ENCODE assay signal across 8 cellular contexts in the genomic region with DNA sequence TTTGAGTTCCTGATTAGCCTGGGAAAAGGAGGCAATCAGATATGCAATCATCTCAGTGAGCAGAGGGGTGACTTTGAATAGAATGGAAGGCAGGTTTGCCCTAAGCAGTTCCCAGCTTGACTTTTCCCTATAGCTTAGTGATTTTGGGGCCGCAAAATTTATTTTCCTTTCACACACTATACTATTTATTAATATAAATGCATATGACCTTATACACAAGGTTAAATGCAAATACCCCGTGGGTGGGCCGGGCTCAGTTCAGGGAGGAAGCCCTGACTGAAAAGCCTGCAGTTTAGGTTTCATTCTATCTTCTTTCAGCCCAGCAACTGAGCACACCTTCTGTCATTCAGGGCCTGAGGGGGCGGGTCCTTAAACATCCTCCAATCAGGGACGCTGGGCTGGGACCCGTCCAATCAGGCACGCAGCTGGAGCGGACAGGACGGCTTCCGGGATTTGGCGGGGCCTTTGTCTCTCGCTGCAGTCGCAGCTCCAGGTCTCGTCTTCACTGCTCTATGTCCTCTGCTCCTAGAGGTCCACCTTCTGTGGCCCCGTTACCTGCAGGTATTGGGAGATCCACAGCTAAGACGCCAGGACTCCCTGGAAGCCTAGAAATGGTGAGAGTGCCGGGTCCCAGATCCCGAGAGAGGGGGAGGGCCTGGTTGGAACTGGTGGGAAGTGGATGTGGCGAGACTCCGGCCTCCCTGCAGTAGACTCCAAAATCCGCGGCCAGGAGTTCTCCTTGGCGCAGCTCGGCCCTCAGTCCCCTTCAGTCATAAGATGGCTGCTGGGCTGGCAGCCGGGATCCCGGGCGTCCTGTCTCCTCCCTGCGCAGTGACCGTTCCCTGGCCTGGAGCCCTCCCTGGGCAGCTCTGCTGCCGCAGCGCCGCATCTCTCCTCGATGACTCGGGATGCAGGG. TPM values are rescaled to one million over a fixed set of nuclear protein-coding genes. Genes with fewer than 3 reads are reported as not detected.
DNase-seq lines count a peak whose midpoint lies in the region; ATAC-seq and TF ChIP-seq lines count a peak whose summit lies in the region.

A gene (plus strand): TSS at position 468 of the 916 bp plus-strand sequence. CDS start 45 bp downstream, at position 513.

- H2AFZ ChIP-seq in DND-41 (ENCODE audit: low read depth, low read length) = peak within 1 kb of the TSS; percentile 94
- peak within 1 kb of the TSS; percentile 97 for H2AFZ ChIP-seq in fibroblast of lung (ENCODE audit: low read length)

- peaks cover 4% of the 10 kb centered on the region; the same call in 1 of the 2 replicates for H4K20me1 ChIP-seq in DND-41 (ENCODE audit: insufficient read depth, low read length)
- H4K20me1 ChIP-seq in fibroblast of lung (ENCODE audit: control insufficient read depth, extremely low read depth, insufficient read depth, low read length) = no peaks in the 10 kb centered on the region

- H3K27ac ChIP-seq in DND-41 (ENCODE audit: low read length) = peak within 1 kb of the TSS; percentile 94
- H3K27ac ChIP-seq in KOPT-K1 (ENCODE audit: low read depth, low read length, poor library complexity, severe bottlenecking) = peak within 1 kb of the TSS; percentile 87
- H3K27ac ChIP-seq in Peyer's patch = peak within 1 kb of the TSS in 3 of 4 donors; percentile 49 to 71 (median 70)
- H3K27ac ChIP-seq in fibroblast of lung (ENCODE audit: insufficient read depth, low read length) = peak within 1 kb of the TSS; percentile 91

- peak within 1 kb of the TSS; percentile 57 to 87 for H3K4me3 ChIP-seq in DND-41 (ENCODE audit: low read depth in 1 of 2, low read length in 2 of 2)
- peak within 1 kb of the TSS; percentile 64 to 81 (median 73) for H3K4me3 ChIP-seq in Peyer's patch
- H3K4me3 ChIP-seq in fibroblast of lung (replicated peaks in 1 of 4; ENCODE audit: control extremely low read depth in 1 of 4, insufficient read depth in 1 of 4, low read depth in 3 of 4, low read length in 4 of 4) = peak within 1 kb of the TSS; percentile 84 to 97 (median 90)

- H3K4me3 Mint-ChIP-seq in naive thymus-derived CD8-positive, alpha-beta T cell = peak within 1 kb of the TSS; percentile 93 to 98 (median 96)
- peak within 1 kb of the TSS; percentile 91 to 95 for H3K4me3 Mint-ChIP-seq in stimulated activated naive B cell treated with anti-CD40 and anti-IgM and Interleukin-4, amounts not matched to agents 10 μg/mL and 1 μg/mL and 100 μg/mL, for 72 hours

- H3K9me3 ChIP-seq in DND-41 (ENCODE audit: insufficient read depth, low read length, severe bottlenecking) = no peaks in the 10 kb centered on the region
- H3K9me3 ChIP-seq in KOPT-K1 (ENCODE audit: insufficient read depth, low read length, poor library complexity, severe bottlenecking) = peaks cover 29% of the 10 kb centered on the region
- H3K9me3 ChIP-seq in Peyer's patch = no peaks in the 10 kb centered on the region
- H3K9me3 ChIP-seq in fibroblast of lung (ENCODE audit: control insufficient read depth, insufficient read depth, low read depth, low read length) = no peaks in the 10 kb centered on the region

- H3K36me3 ChIP-seq in DND-41 (ENCODE audit: insufficient read depth, low read length) (peaks cover 17% of the 10 kb centered on the region), KOPT-K1 (ENCODE audit: insufficient read depth, low read length) (peaks cover 30% of the 10 kb centered on the region), Peyer's patch (no peaks in the 10 kb centered on the region), fibroblast of lung (ENCODE audit: control insufficient read depth, insufficient read depth, low read length) (no peaks in the 10 kb centered on the region)

- H3K9ac ChIP-seq in DND-41 (ENCODE audit: low read depth, low read length) (peak within 1 kb of the TSS; percentile 89), fibroblast of lung (ENCODE audit: insufficient read depth, low read length) (peak within 1 kb of the TSS; percentile 84)

- peak; percentile 38 to 54 for TF ChIP-seq POLR2A in Peyer's patch (IDR thresholded peaks at IDR 0.05)

- H3K79me2 ChIP-seq in DND-41 (ENCODE audit: insufficient read depth, low read length) (peaks cover 50% of the 10 kb centered on the region), fibroblast of lung (ENCODE audit: control insufficient read depth, insufficient read depth, low read length) (peaks cover 10% of the 10 kb centered on the region)

- H3K27me3 ChIP-seq in DND-41 (ENCODE audit: insufficient read depth, low read length, poor library complexity) = no peaks in the 10 kb centered on the region
- H3K27me3 ChIP-seq in Peyer's patch = no peaks in the 10 kb centered on the region
- H3K27me3 ChIP-seq in fibroblast of lung (ENCODE audit: control insufficient read depth, insufficient read depth, low read length) = no peaks in the 10 kb centered on the region

- peaks cover 20 to 57% (median 45%) of the 10 kb centered on the region in 4 donors for H3K4me1 Mint-ChIP-seq in naive thymus-derived CD8-positive, alpha-beta T cell
- peaks cover 26 to 39% of the 10 kb centered on the region in 2 donors for H3K4me1 Mint-ChIP-seq in stimulated activated naive B cell treated with anti-CD40 and anti-IgM and Interleukin-4, amounts not matched to agents 10 μg/mL and 1 μg/mL and 100 μg/mL, for 72 hours

- ATAC-seq in DND-41 (ENCODE audit: insufficient read depth, low read depth) (peak; percentile 97), GM21825 (IDR thresholded peaks at IDR 0.05; ENCODE audit: unreplicated experiment) (peak; percentile 99)
- peak; percentile 99 to 100 for ATAC-seq in naive thymus-derived CD8-positive, alpha-beta T cell
- peak; percentile 99 for ATAC-seq in stimulated activated naive B cell treated with anti-CD40 and anti-IgM and Interleukin-4, amounts not matched to agents 10 μg/mL and 1 μg/mL and 100 μg/mL, for 72 hours (replicated peaks)

- H3K36me3 Mint-ChIP-seq in naive thymus-derived CD8-positive, alpha-beta T cell = peaks cover 0 to 6% (median 0%) of the 10 kb centered on the region in 3 donors
- H3K36me3 Mint-ChIP-seq in stimulated activated naive B cell treated with anti-CD40 and anti-IgM and Interleukin-4, amounts not matched to agents 10 μg/mL and 1 μg/mL and 100 μg/mL, for 72 hours = peaks cover 0 to 17% of the 10 kb centered on the region in 2 donors

- peak within 1 kb of the TSS; percentile 90 to 98 (median 97) for H3K27ac Mint-ChIP-seq in naive thymus-derived CD8-positive, alpha-beta T cell
- peak within 1 kb of the TSS; percentile 97 for H3K27ac Mint-ChIP-seq in stimulated activated naive B cell treated with anti-CD40 and anti-IgM and Interleukin-4, amounts not matched to agents 10 μg/mL and 1 μg/mL and 100 μg/mL, for 72 hours

- no peaks in the 10 kb centered on the region for H3K9me3 Mint-ChIP-seq in naive thymus-derived CD8-positive, alpha-beta T cell
- H3K9me3 Mint-ChIP-seq in stimulated activated naive B cell treated with anti-CD40 and anti-IgM and Interleukin-4, amounts not matched to agents 10 μg/mL and 1 μg/mL and 100 μg/mL, for 72 hours = no peaks in the 10 kb centered on the region

- peak within 1 kb of the TSS; percentile 61 for H3K4me2 ChIP-seq in DND-41 (ENCODE audit: insufficient read depth, low read length)
- H3K4me2 ChIP-seq in fibroblast of lung (ENCODE audit: extremely low read depth, insufficient read depth, low read length) = peak within 1 kb of the TSS; percentile 80

- POLR2A ChIA-PET in naive thymus-derived CD8-positive, alpha-beta T cell (lab: Charles Lee) = interaction anchor here (0.9 to 1.4 kb wide), 8 partner anchors 14 to 1590 kb away, joined by 3 to 16 read pairs (median 4); a partner anchor contains a TSS

- DNase-seq in DND-41 (peak; percentile 97), Peyer's patch (peak; percentile 90 to 98 (median 96)), activated T-helper 1 cell treated with Interleukin-2 at 50 U/mL for 16 hours (ENCODE audit: low read depth) (peak; percentile 78), fibroblast of lung (ENCODE audit: low read depth in 2 of 2) (peak; percentile 86 to 87)
- DNase-seq in naive thymus-derived CD8-positive, alpha-beta T cell = peak; percentile 73 to 96 (median 90)
- peak; percentile 89 for DNase-seq in stimulated activated naive B cell treated with anti-CD40 and anti-IgM and Interleukin-4, amounts not matched to agents 10 μg/mL and 1 μg/mL and 100 μg/mL, for 72 hours

- TF ChIP-seq CTCF in DND-41 (IDR thresholded peaks at IDR 0.05; ENCODE audit: borderline replicate concordance, extremely low read depth, low read length, poor library complexity, severe bottlenecking) (no peak), Peyer's patch (IDR thresholded peaks at IDR 0.05) (no peak), fibroblast of lung (conservative IDR thresholded peaks at IDR 0.05 in 1 of 2, IDR thresholded peaks at IDR 0.05 in 1 of 2; ENCODE audit: low read depth in 1 of 2, low read length in 2 of 2) (no peak)

- no peaks in the 10 kb centered on the region for H3K27me3 Mint-ChIP-seq in naive thymus-derived CD8-positive, alpha-beta T cell
- peaks cover 0 to 4% of the 10 kb centered on the region in 2 donors for H3K27me3 Mint-ChIP-seq in stimulated activated naive B cell treated with anti-CD40 and anti-IgM and Interleukin-4, amounts not matched to agents 10 μg/mL and 1 μg/mL and 100 μg/mL, for 72 hours

- H3K4me1 ChIP-seq in DND-41 (ENCODE audit: insufficient read depth, low read length) (peaks cover 48% of the 10 kb centered on the region), Peyer's patch (no peaks in the 10 kb centered on the region), fibroblast of lung (ENCODE audit: control insufficient read depth, extremely low read depth, insufficient read depth, low read length) (no peaks in the 10 kb centered on the region)

RNA-seq across cellular contexts. Expression of the gene that starts here (rescaled TPM):
- 1 to 10 TPM; 1.6 to 9.1 (median 3.4) TPM for total RNA-seq in Peyer's patch
- 2.1 and 3.1 TPM in 2 replicates for total RNA-seq in fibroblast of lung
- polyA plus RNA-seq in fibroblast of lung = 2.1 and 2.6 TPM in 2 replicates
- polyA plus RNA-seq in fibroblast of lung (2012) = 1.0 and 1.5 TPM in 2 replicates
- polyA minus RNA-seq in fibroblast of lung (ENCODE audit: low replicate concordance) = 0.74 and 0.90 TPM in 2 replicates
- total RNA-seq in naive thymus-derived CD8-positive, alpha-beta T cell = 1 to 10 TPM; 9.5 TPM
- 1 to 10 TPM; 3.6 to 4.6 (median 4.5) TPM for polyA plus RNA-seq in naive thymus-derived CD8-positive, alpha-beta T cell

Comparison
In these comparisons a context has a peak if more than half of its experiments do, and no peak if none do; other contexts are left out.
1. Peak in every context shown above with its lines: DNase-seq, ATAC-seq, H3K4me3 ChIP-seq and H3K27ac ChIP-seq.